Comparison of ENCODE assay signal across 21 cellular contexts in the genomic region with DNA sequence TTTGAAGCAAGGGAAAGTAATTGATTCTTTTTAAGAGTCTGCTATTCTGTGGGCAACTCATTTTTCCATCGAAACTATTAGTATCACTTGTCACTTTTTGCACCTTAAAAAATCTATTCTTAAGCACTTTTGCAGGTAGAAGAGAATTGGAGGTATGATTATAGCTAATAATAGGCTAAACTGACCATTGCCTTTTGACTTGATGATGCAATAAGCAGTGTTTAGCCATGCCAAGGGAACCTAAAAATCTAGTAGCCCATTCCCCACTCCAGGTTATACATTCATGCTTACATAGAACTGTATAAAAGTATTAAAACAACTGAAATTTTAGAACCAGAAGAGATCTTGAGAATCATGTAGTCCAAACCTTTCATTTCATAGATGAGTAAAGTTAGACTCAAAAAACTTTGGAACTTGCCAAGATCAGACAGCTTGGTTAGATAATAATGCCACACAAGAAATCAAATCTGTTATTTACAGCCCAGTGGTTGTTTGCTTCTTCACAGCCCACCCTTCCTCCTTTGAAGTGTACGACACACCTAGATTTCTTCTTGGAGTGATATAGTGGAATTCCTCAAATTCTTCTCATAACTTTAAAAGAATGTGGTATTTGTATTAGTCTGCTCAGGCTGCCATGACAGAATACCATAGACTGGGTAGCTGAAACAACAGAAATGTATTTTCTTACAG. TPM values are rescaled to one million over a fixed set of nuclear protein-coding genes. Genes with fewer than 3 reads are reported as not detected.
DNase-seq lines count a peak whose midpoint lies in the region; ATAC-seq, FAIRE-seq and TF ChIP-seq lines count a peak whose summit lies in the region.
"Had no signal": no experiment of that assay in that cellular context is flagged by ENCODE, and none has a peak within 500 bp of the region (broad histone marks: within the 10 kb centered on the region; RNA-seq: fewer than 3 reads in every experiment).

No MANE protein-coding gene starts in this region.

- no peaks in the 10 kb centered on the region for H3K27me3 Mint-ChIP-seq in activated CD4-positive, alpha-beta memory T cell treated with anti-CD3 and anti-CD28 coated beads, Interleukin-2, amount 10 ng/mL, durations not matched to agents 7 days and 5 days
- H3K27me3 Mint-ChIP-seq: CD4-positive, alpha-beta memory T cell had no signal

- H3K27me3 ChIP-seq in HepG2 (ENCODE audit: control insufficient read depth in 1 of 2, insufficient read depth in 2 of 2, low read length in 2 of 2) (no peaks in the 10 kb centered on the region), right lobe of liver (no peaks in the 10 kb centered on the region)
- H3K27me3 ChIP-seq: neutrophil, tibial nerve had no signal

- peaks cover 9% of the 10 kb centered on the region for H3K4me1 Mint-ChIP-seq in activated CD4-positive, alpha-beta memory T cell treated with anti-CD3 and anti-CD28 coated beads, Interleukin-2, amount 10 ng/mL, durations not matched to agents 7 days and 5 days
- H3K4me1 Mint-ChIP-seq: CD4-positive, alpha-beta memory T cell had no signal

- no peak for FAIRE-seq in HepG2 (lab: Jason Lieb, UNC)
- no peak for FAIRE-seq in GM19239 (lab: Jason Lieb, UNC)
- FAIRE-seq: colon, H54 had no signal

- H3K9me3 Mint-ChIP-seq in activated CD4-positive, alpha-beta memory T cell treated with anti-CD3 and anti-CD28 coated beads, Interleukin-2, amount 10 ng/mL, durations not matched to agents 7 days and 5 days = no peaks in the 10 kb centered on the region

- CTCF ChIA-PET in HepG2 (lab: Yijun Ruan, JAX; ENCODE audit: low intra/inter-chr PET ratio, low total read pairs) = interaction anchor here (2.8 kb wide), 1 partner anchor 118 kb away, joined by 42 read pairs; no protein-coding TSS in a partner anchor
- CTCF ChIA-PET in activated CD4-positive, alpha-beta memory T cell treated with anti-CD3 and anti-CD28 coated beads, Interleukin-2, amount 10 ng/mL, durations not matched to agents 7 days and 5 days (lab: Charles Lee) = interaction anchor here (1.1 to 3.2 kb wide), 3 partner anchors 115 to 192 kb away, joined by 3 to 41 read pairs (median 5); a partner anchor contains a TSS

- H3K4me1 ChIP-seq in HepG2 (ENCODE audit: insufficient read depth, low read length) = peaks cover 6% of the 10 kb centered on the region
- no peaks in the 10 kb centered on the region for H3K4me1 ChIP-seq in right lobe of liver
- H3K4me1 ChIP-seq: tibial nerve had no signal

- H3K9me3 ChIP-seq in HepG2 (ENCODE audit: low read length) = no peaks in the 10 kb centered on the region
- no peaks in the 10 kb centered on the region for H3K9me3 ChIP-seq in right lobe of liver
- H3K9me3 ChIP-seq: neutrophil had no signal

- H3K4me3 ChIP-seq in HepG2 (replicated peaks in 1 of 3; ENCODE audit: insufficient read depth in 1 of 3, low read depth in 2 of 3, low read length in 3 of 3) (no peak overlapping the region), right lobe of liver (no peak overlapping the region)
- H3K4me3 ChIP-seq: tibial nerve had no signal

- no peaks in the 10 kb centered on the region for H3K79me2 ChIP-seq in HepG2 (ENCODE audit: insufficient read depth, low read length)

- H3K27ac Mint-ChIP-seq in activated CD4-positive, alpha-beta memory T cell treated with anti-CD3 and anti-CD28 coated beads, Interleukin-2, amount 10 ng/mL, durations not matched to agents 7 days and 5 days = no peak overlapping the region
- H3K27ac Mint-ChIP-seq: CD4-positive, alpha-beta memory T cell had no signal

- no peaks in the 10 kb centered on the region for H3K36me3 Mint-ChIP-seq in activated CD4-positive, alpha-beta memory T cell treated with anti-CD3 and anti-CD28 coated beads, Interleukin-2, amount 10 ng/mL, durations not matched to agents 7 days and 5 days (ENCODE audit: low read depth)

- H3K36me3 ChIP-seq in HepG2 (replicated peaks in 1 of 2; ENCODE audit: control insufficient read depth in 1 of 2, insufficient read depth in 2 of 2, low read length in 2 of 2) = peaks cover 0 to 3% of the 10 kb centered on the region in 2 experiments; a peak in 4 of 5 replicates
- H3K36me3 ChIP-seq in right lobe of liver = peaks cover 0 to 15% (median 3%) of the 10 kb centered on the region in 4 donors
- H3K36me3 ChIP-seq: neutrophil had no signal

- TF ChIP-seq EP300 in HepG2 (IDR thresholded peaks at IDR 0.05; ENCODE audit: low read depth in 2 of 2, low read length in 2 of 2) (no peak), HepG2 (CRISPR knock-in tag; IDR thresholded peaks at IDR 0.05; ENCODE audit: borderline replicate concordance) (no peak)

- TF ChIP-seq POLR2A in HepG2 (IDR thresholded peaks at IDR 0.05; ENCODE audit: insufficient read depth in 1 of 2, low read depth in 2 of 2, low read length in 2 of 2) (no peak), right lobe of liver (IDR thresholded peaks at IDR 0.05) (no peak)

- intact Hi-C loops in HepG2 (cut with micrococcal nuclease; ENCODE audit: unreplicated experiment) = no loop called here
- intact Hi-C loops in right lobe of liver (cut with DNase I) = loop anchor here in 1 of 2 donors (10.0 kb wide), 1 partner anchor 117 kb away; no protein-coding TSS in a partner anchor

- in situ Hi-C loops in HepG2 (cut with HindIII; ENCODE audit: extremely low pct_ligation_motif_present, low pct_unique_long_range_greater_than_20kb) = loop anchor here (5.0 kb wide), 1 partner anchor 115 kb away; no protein-coding TSS in a partner anchor

- DNase-seq in HepG2 (ENCODE audit: low spot score) (peak; percentile 12), right lobe of liver (no peak), glomerular visceral epithelial cell (ENCODE audit: extremely low spot score) (peak; percentile 61), amygdala (lab: John Stamatoyannopoulos, UW) (no peak), GM19239 (ENCODE audit: insufficient read length, low spot score) (no peak)
- DNase-seq in activated CD4-positive, alpha-beta memory T cell treated with anti-CD3 and anti-CD28 coated beads, Interleukin-2, amount 10 ng/mL, durations not matched to agents 7 days and 5 days = no peak
- no peak for DNase-seq in activated CD4-positive, alpha-beta T cell treated with anti-CD3 and anti-CD28 coated beads for 4 hours
- DNase-seq: activated CD4-positive, alpha-beta T cell treated with anti-CD3 and anti-CD28 coated beads, Interleukin-2, amount 50 U/mL, for 48 hours; CD4-positive, alpha-beta memory T cell; head of caudate nucleus; islet precursor cell; KBM-7; NCI-H1417 had no signal

- H3K4me3 Mint-ChIP-seq in activated CD4-positive, alpha-beta memory T cell treated with anti-CD3 and anti-CD28 coated beads, Interleukin-2, amount 10 ng/mL, durations not matched to agents 7 days and 5 days = no peak overlapping the region
- H3K4me3 Mint-ChIP-seq: CD4-positive, alpha-beta memory T cell had no signal

- H3K4me2 ChIP-seq in HepG2 (ENCODE audit: low read depth, low read length) = no peak overlapping the region

- TF ChIP-seq RAD21 in HepG2 (CRISPR knock-in tag; IDR thresholded peaks at IDR 0.05) = no peak

- POLR2A ChIA-PET in HepG2 (lab: Yijun Ruan, JAX) = no interaction called here
- POLR2A ChIA-PET in activated CD4-positive, alpha-beta memory T cell treated with anti-CD3 and anti-CD28 coated beads, Interleukin-2, amount 10 ng/mL, durations not matched to agents 7 days and 5 days (lab: Charles Lee) = no interaction called here

- H4K20me1 ChIP-seq in HepG2 (ENCODE audit: insufficient read depth, low read length) = no peaks in the 10 kb centered on the region

- ATAC-seq in HepG2 (no peak), right lobe of liver (no peak), SK-N-SH treated with all-trans-retinoic acid at 6 μM for 48 hours (peak; percentile 67)

- no TSS peak for BruUV-seq in HepG2 (replicated peaks; lab: Mats Ljungman, UMichigan)

- 84% methylated on average over 2 of the region's 2 CpGs for WGBS in HepG2 (ENCODE audit: low lambda C conversion rate)
- WGBS in right lobe of liver (ENCODE audit: insufficient coverage, low coverage, low lambda C conversion rate, missing lambda C conversion rate) = 75% methylated on average over 2 of the region's 2 CpGs

- H2AFZ ChIP-seq in HepG2 (ENCODE audit: low read length) = no peak overlapping the region

- no peak overlapping the region for H3K9ac ChIP-seq in HepG2 (ENCODE audit: insufficient read depth, low read depth, low read length)

- no peak for TF ChIP-seq CTCF in HepG2 (CRISPR knock-in tag; IDR thresholded peaks at IDR 0.05)
- TF ChIP-seq CTCF in right lobe of liver (IDR thresholded peaks at IDR 0.05) = no peak

- H3K27ac ChIP-seq in HepG2 (ENCODE audit: extremely low read length, insufficient read depth, low read length) (no peak overlapping the region), right lobe of liver (no peak overlapping the region)
- H3K27ac ChIP-seq: neutrophil, tibial nerve had no signal

TF ChIP-seq in SK-N-SH treated with all-trans-retinoic acid at 6 μM for 48 hours, 23 proteins besides CTCF, POLR2A, EP300 and RAD21:
- TF ChIP-seq RARB (CRISPR knock-in tag; IDR thresholded peaks at IDR 0.05) (no peak), ISL1 (CRISPR knock-in tag; IDR thresholded peaks at IDR 0.05) (0 out of 2 replicates have a peak, but pooled peaks have one; percentile 12)

RNA-seq across cellular contexts. Expression of a gene that starts 21.7 kb away (rescaled TPM):
- total RNA-seq in HepG2 (2016; rRNA removed; fragmentation: Illumina TruSeq; extraction: Trizol) (0.18 TPM in 1 of 2 replicates, not detected in the other), right lobe of liver (under 1 TPM in 2 of 6 experiments, not detected in 4; 0.12 to 0.24 TPM)
- not detected in 2 replicates for total RNA-seq in HepG2 (2016; cell fraction: cytosol; rRNA removed; fragmentation: Illumina TruSeq; extraction: Trizol; ENCODE audit: low read depth)
- total RNA-seq in HepG2 (2016; cell fraction: insoluble cytoplasmic fraction; rRNA removed; fragmentation: Illumina TruSeq; extraction: Trizol) = not detected in 2 replicates
- 0.46 TPM in 1 of 2 replicates, not detected in the other for total RNA-seq in HepG2 (2016; cell fraction: membrane; rRNA removed; fragmentation: Illumina TruSeq; extraction: Trizol)
- 0.22 and 0.38 TPM in 2 replicates for total RNA-seq in HepG2 (2016; cell fraction: nucleus; rRNA removed; fragmentation: Illumina TruSeq; extraction: Trizol)
- not detected in 2 replicates for polyA plus RNA-seq in HepG2 (2011; rRNA removed)
- not detected in 2 replicates for polyA plus RNA-seq in HepG2 (2011; cell fraction: cytosol; rRNA removed)
- polyA plus RNA-seq in HepG2 (2011; cell fraction: nucleus; rRNA removed) = 0.10 TPM in 1 of 2 replicates, not detected in the other
- 0.09 TPM in 1 of 2 replicates, not detected in the other for polyA plus RNA-seq in HepG2 (2012)
- polyA plus RNA-seq in HepG2 (2016; cell fraction: cytosol; fragmentation: Illumina TruSeq; extraction: Trizol; ENCODE audit: low read depth) = not detected in 2 replicates
- polyA plus RNA-seq in HepG2 (2016; cell fraction: insoluble cytoplasmic fraction; fragmentation: Illumina TruSeq; extraction: Trizol; ENCODE audit: low read depth) = not detected in 2 replicates
- polyA plus RNA-seq in HepG2 (2016; cell fraction: membrane; fragmentation: Illumina TruSeq; extraction: Trizol; ENCODE audit: low read depth) = not detected in 2 replicates
- 0.83 TPM in 1 of 2 replicates, not detected in the other for polyA plus RNA-seq in HepG2 (2016; cell fraction: nucleus; fragmentation: Illumina TruSeq; extraction: Trizol; ENCODE audit: insufficient read depth, low read depth)
- 0.21 TPM in 1 of 2 replicates, not detected in the other for polyA minus RNA-seq in HepG2 (2011; rRNA and poly(A)+ RNA removed; ENCODE audit: low replicate concordance)
- not detected in 2 replicates for polyA minus RNA-seq in HepG2 (2011; cell fraction: cytosol; rRNA and poly(A)+ RNA removed)
- polyA minus RNA-seq in HepG2 (2011; cell fraction: nucleus; rRNA and poly(A)+ RNA removed) = not detected in 2 replicates
- not detected for total RNA-seq in activated CD4-positive, alpha-beta memory T cell treated with anti-CD3 and anti-CD28 coated beads, Interleukin-2, amount 10 ng/mL, durations not matched to agents 7 days and 5 days
- total RNA-seq: CD4-positive, alpha-beta memory T cell; mononuclear cell; SK-MEL-5; skeletal muscle tissue; tibial nerve had no signal
- polyA plus RNA-seq: CD4-positive, alpha-beta memory T cell had no signal

Comparison
In these comparisons a context has a peak if more than half of its experiments do, and no peak if none do; other contexts are left out.
1. DNase-seq: peak in HepG2 (single experiment) and glomerular visceral epithelial cell (single experiment); none in right lobe of liver (0 of 3), activated CD4-positive, alpha-beta memory T cell treated with anti-CD3 and anti-CD28 coated beads, Interleukin-2, amount 10 ng/mL, durations not matched to agents 7 days and 5 days (single experiment), amygdala (0 of 56), activated CD4-positive, alpha-beta T cell treated with anti-CD3 and anti-CD28 coated beads for 4 hours (0 of 2) and GM19239 (single experiment).